Comparison of ENCODE assay signal across 21 cellular contexts in the genomic region with DNA sequence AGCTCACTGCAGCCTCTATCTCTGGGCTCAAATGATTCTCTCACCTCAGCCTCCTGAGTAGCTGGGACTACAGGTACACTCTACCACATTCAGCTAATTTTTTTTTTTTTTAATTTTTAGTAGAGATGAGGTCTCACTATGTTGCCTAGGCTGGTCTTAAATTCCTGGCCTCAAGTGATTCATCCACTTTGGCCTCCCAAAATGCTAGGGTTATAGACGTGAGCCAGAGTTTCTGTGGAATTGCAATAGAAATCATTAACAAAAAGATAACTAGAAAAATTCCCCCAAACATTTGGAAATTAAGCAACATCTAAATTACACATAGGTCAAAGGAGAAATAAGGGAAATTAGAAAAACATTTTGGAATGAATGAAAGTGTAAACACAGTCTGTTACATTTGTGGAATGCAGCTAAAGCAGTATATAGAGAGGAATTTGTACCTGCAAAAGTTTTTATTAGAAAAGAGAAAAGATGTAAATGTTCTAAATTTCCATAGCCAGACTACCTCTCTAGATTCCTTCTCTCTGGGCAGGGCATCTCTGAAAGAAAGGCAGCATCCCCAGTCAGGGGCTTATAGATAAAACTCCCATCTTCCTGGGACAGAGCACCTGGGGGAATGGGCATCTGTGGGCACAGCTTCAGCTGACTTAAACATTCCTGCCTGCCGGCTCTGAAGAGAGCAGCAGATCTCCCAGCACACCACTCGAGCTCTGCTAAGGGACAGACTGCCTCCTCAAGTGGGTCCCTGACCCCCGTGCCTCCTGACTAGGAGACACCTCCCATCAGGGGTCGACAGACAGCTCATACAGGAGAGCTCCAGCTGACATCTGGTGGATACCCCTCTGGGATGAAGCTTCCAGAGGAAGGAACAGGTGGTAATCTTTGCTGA. TPM values are rescaled to one million over a fixed set of nuclear protein-coding genes. Genes with fewer than 3 reads are reported as not detected.
A peak's percentile ranks its signal among the peaks of the same experiment; 100 is the strongest.
DNase-seq lines count a peak whose midpoint lies in the region; ATAC-seq and TF ChIP-seq lines count a peak whose summit lies in the region.
"Had no signal": no experiment of that assay in that cellular context is flagged by ENCODE, and none has a peak within 500 bp of the region (broad histone marks: within the 10 kb centered on the region; RNA-seq: fewer than 3 reads in every experiment).

No MANE protein-coding gene starts in this region.

- H3K9me3 Mint-ChIP-seq in H9 = peaks cover 26 to 27% of the 10 kb centered on the region in 2 experiments
- peaks cover 40% of the 10 kb centered on the region for H3K9me3 Mint-ChIP-seq in activated CD4-positive, alpha-beta memory T cell treated with anti-CD3 and anti-CD28 coated beads, Interleukin-2, amount 10 ng/mL, durations not matched to agents 7 days and 5 days

- H3K36me3 Mint-ChIP-seq in H9 (ENCODE audit: insufficient read depth in 1 of 3, low read depth in 3 of 3) = peaks cover 7 to 40% (median 16%) of the 10 kb centered on the region in 3 experiments
- peaks cover 31% of the 10 kb centered on the region for H3K36me3 Mint-ChIP-seq in activated CD4-positive, alpha-beta memory T cell treated with anti-CD3 and anti-CD28 coated beads, Interleukin-2, amount 10 ng/mL, durations not matched to agents 7 days and 5 days (ENCODE audit: low read depth)

- H3K4me2 ChIP-seq in H9 (ENCODE audit: insufficient read depth, insufficient read length, low read length) = no peak overlapping the region
- H3K4me2 ChIP-seq: BLaER1 treated with 17β-estradiol and CSF1 and Interleukin-3, amounts not matched to agents 10 nM and 100 nM; GM23338 had no signal

- CTCF ChIA-PET in activated CD4-positive, alpha-beta memory T cell treated with anti-CD3 and anti-CD28 coated beads, Interleukin-2, amount 10 ng/mL, durations not matched to agents 7 days and 5 days (lab: Charles Lee) = interaction anchor here (0.6 kb wide), 1 partner anchor 1413 kb away, joined by 6 read pairs; no protein-coding TSS in a partner anchor

- H3K79me2 ChIP-seq in H9 (ENCODE audit: insufficient read depth, low read length) = no peaks in the 10 kb centered on the region

- no peak overlapping the region for H2AFZ ChIP-seq in H9 (ENCODE audit: low read length)
- H2AFZ ChIP-seq: GM23338 had no signal

- TF ChIP-seq CTCF in right lobe of liver (IDR thresholded peaks at IDR 0.05) = no peak
- no peak for TF ChIP-seq CTCF in H9 (conservative IDR thresholded peaks at IDR 0.05)
- TF ChIP-seq CTCF in omental fat pad (IDR thresholded peaks at IDR 0.05) = no peak

- POLR2A ChIA-PET in activated CD4-positive, alpha-beta memory T cell treated with anti-CD3 and anti-CD28 coated beads, Interleukin-2, amount 10 ng/mL, durations not matched to agents 7 days and 5 days (lab: Charles Lee) = no interaction called here

- no peak overlapping the region for H3K14ac ChIP-seq in H9 (ENCODE audit: insufficient read depth, low read length)

- no peak overlapping the region for H3T11ph ChIP-seq in H9 (ENCODE audit: low read length)

- H2BK12ac ChIP-seq in H9 (ENCODE audit: insufficient read length, low read depth, low read length) = no peak overlapping the region

- no peak overlapping the region for H3K4me3 Mint-ChIP-seq in H9
- H3K4me3 Mint-ChIP-seq in activated CD4-positive, alpha-beta memory T cell treated with anti-CD3 and anti-CD28 coated beads, Interleukin-2, amount 10 ng/mL, durations not matched to agents 7 days and 5 days = no peak overlapping the region
- H3K4me3 Mint-ChIP-seq: CD14-positive monocyte; CD4-positive, alpha-beta T cell; CD8-positive, alpha-beta memory T cell; GM23338 had no signal

- ATAC-seq in left lobe of liver (peak; percentile 37), right lobe of liver (peak; percentile 24 to 92 (median 55)), omental fat pad (ENCODE audit: low FRiP score) (no peak)
- ATAC-seq: GM23338 had no signal

- H3K23me2 ChIP-seq in H9 (ENCODE audit: insufficient read length, low read depth, low read length, poor library complexity, severe bottlenecking) = no peaks in the 10 kb centered on the region

- no peak overlapping the region for H3K56ac ChIP-seq in H9 (ENCODE audit: insufficient read length, low read depth, low read length)

- no peak overlapping the region for H3K4me3 ChIP-seq in right lobe of liver
- H3K4me3 ChIP-seq: BLaER1 treated with 17β-estradiol and CSF1 and Interleukin-3, amounts not matched to agents 10 nM and 100 nM; GM23338 had no signal

- DNase-seq in NCI-H2171 treated with DMSO at 0.1 percent for 48 hours (lab: John Stamatoyannopoulos, UW) (peak; percentile 11), NCI-H2171 (lab: John Stamatoyannopoulos, UW) (no peak), left lobe of liver (ENCODE audit: low spot score) (no peak), right lobe of liver (no peak), H9 (no peak), kidney glomerular epithelial cell (lab: John Stamatoyannopoulos, UW) (no peak), omental fat pad (ENCODE audit: low spot score) (no peak)
- no peak for DNase-seq in activated CD4-positive, alpha-beta memory T cell treated with anti-CD3 and anti-CD28 coated beads, Interleukin-2, amount 10 ng/mL, durations not matched to agents 7 days and 5 days
- DNase-seq: BE2C; Calu3; CD4-positive, alpha-beta T cell; CD8-positive, alpha-beta memory T cell; COR-L47; DMS53; DMS79 treated with DMSO at 0.1 percent for 48 hours; GF-D8; HCEC 1CT had no signal

- intact Hi-C loops in right lobe of liver (cut with DNase I) = no loop called here

- peaks cover 6% of the 10 kb centered on the region; the same call in 1 of the 2 replicates for H3K27me3 Mint-ChIP-seq in H9 (ENCODE audit: low read depth)
- no peaks in the 10 kb centered on the region for H3K27me3 Mint-ChIP-seq in activated CD4-positive, alpha-beta memory T cell treated with anti-CD3 and anti-CD28 coated beads, Interleukin-2, amount 10 ng/mL, durations not matched to agents 7 days and 5 days
- H3K27me3 Mint-ChIP-seq: CD4-positive, alpha-beta T cell had no signal

- no peak overlapping the region for H2BK20ac ChIP-seq in H9 (ENCODE audit: low read depth, low read length, poor library complexity, severe bottlenecking)

- no peak overlapping the region for H2AK5ac ChIP-seq in H9 (ENCODE audit: insufficient read length, low read length)

- H3K27me3 ChIP-seq in right lobe of liver (no peaks in the 10 kb centered on the region), H9 (ENCODE audit: insufficient read depth, low read length) (no peaks in the 10 kb centered on the region)
- H3K27me3 ChIP-seq: BE2C; BLaER1 treated with 17β-estradiol and CSF1 and Interleukin-3, amounts not matched to agents 10 nM and 100 nM had no signal

- no peaks in the 10 kb centered on the region for H4K20me1 ChIP-seq in H9 (ENCODE audit: control insufficient read depth, insufficient read depth, insufficient read length)

- H3K9ac ChIP-seq in H9 (ENCODE audit: extremely low read depth, insufficient read length, low read length) = no peak overlapping the region
- H3K9ac ChIP-seq: BLaER1 treated with 17β-estradiol and CSF1 and Interleukin-3, amounts not matched to agents 10 nM and 100 nM had no signal

- no peak overlapping the region for H3K18ac ChIP-seq in H9 (ENCODE audit: insufficient read length, low read depth, low read length)

- H2BK15ac ChIP-seq in H9 (ENCODE audit: low read depth, low read length) = no peak overlapping the region

- H3K4me1 ChIP-seq in right lobe of liver (peaks cover 0 to 16% (median 5%) of the 10 kb centered on the region in 4 donors), H9 (ENCODE audit: insufficient read depth, low read length) (peaks cover 2% of the 10 kb centered on the region; the same call in 1 of the 2 replicates)
- H3K4me1 ChIP-seq: BE2C; BLaER1 treated with 17β-estradiol and CSF1 and Interleukin-3, amounts not matched to agents 10 nM and 100 nM had no signal

- H3K27ac ChIP-seq in right lobe of liver (peak overlapping the region in 1 of 3 donors; percentile 30), H9 (ENCODE audit: insufficient read length, low read depth, low read length) (no peak overlapping the region)
- H3K27ac ChIP-seq: 22Rv1; BLaER1 treated with 17β-estradiol and CSF1 and Interleukin-3, amounts not matched to agents 10 nM and 100 nM had no signal

- H4K91ac ChIP-seq in H9 (ENCODE audit: insufficient read length, low read depth, low read length) = no peak overlapping the region

- H2BK120ac ChIP-seq in H9 (ENCODE audit: low read depth, low read length, poor library complexity, severe bottlenecking) = no peak overlapping the region

- no peak overlapping the region for H3K23ac ChIP-seq in H9 (ENCODE audit: insufficient read length, low read depth, low read length)

- H3K79me1 ChIP-seq in H9 (ENCODE audit: insufficient read depth, low read depth, low read length, poor library complexity, severe bottlenecking) = no peaks in the 10 kb centered on the region

- H3K4ac ChIP-seq in H9 (ENCODE audit: low read depth, low read length) = no peak overlapping the region

- TF ChIP-seq POLR2A in right lobe of liver (IDR thresholded peaks at IDR 0.05) = no peak

- no peak overlapping the region for H3K27ac Mint-ChIP-seq in H9
- H3K27ac Mint-ChIP-seq in activated CD4-positive, alpha-beta memory T cell treated with anti-CD3 and anti-CD28 coated beads, Interleukin-2, amount 10 ng/mL, durations not matched to agents 7 days and 5 days = no peak overlapping the region
- H3K27ac Mint-ChIP-seq: CD14-positive monocyte; CD4-positive, alpha-beta T cell; CD8-positive, alpha-beta memory T cell; GM23338 had no signal

- H3K4me1 Mint-ChIP-seq in H9 = peaks cover 0 to 5% of the 10 kb centered on the region in 2 experiments; a peak in 1 of 4 replicates
- peaks cover 3% of the 10 kb centered on the region for H3K4me1 Mint-ChIP-seq in activated CD4-positive, alpha-beta memory T cell treated with anti-CD3 and anti-CD28 coated beads, Interleukin-2, amount 10 ng/mL, durations not matched to agents 7 days and 5 days
- H3K4me1 Mint-ChIP-seq: CD14-positive monocyte, GM23338 had no signal

- H2BK5ac ChIP-seq in H9 (ENCODE audit: insufficient read length, low read length) = no peak overlapping the region

- 79% methylated on average over 3 of the region's 5 CpGs for WGBS in right lobe of liver (ENCODE audit: insufficient coverage, low coverage, low lambda C conversion rate, missing lambda C conversion rate)
- no CpG with 5 or more reads among the region's 5 CpGs for WGBS in H9 (ENCODE audit: extremely low coverage, insufficient read length, low lambda C conversion rate)

- no peaks in the 10 kb centered on the region for H3K9me3 ChIP-seq in right lobe of liver
- H3K9me3 ChIP-seq in H9 (ENCODE audit: control insufficient read depth, low read depth, low read length) = no peaks in the 10 kb centered on the region
- H3K9me3 ChIP-seq: BE2C had no signal

- H4K5ac ChIP-seq in H9 (ENCODE audit: insufficient read length, low read depth, low read length) = no peak overlapping the region

- no peaks in the 10 kb centered on the region for H3K36me3 ChIP-seq in right lobe of liver
- H3K36me3 ChIP-seq: BE2C had no signal

- no peak overlapping the region for H4K8ac ChIP-seq in H9 (replicated peaks; ENCODE audit: insufficient read length, low read depth, low read length)

RNA-seq across cellular contexts. Expression of gene ATRN, which starts 51.3 kb away (rescaled TPM):
- total RNA-seq in left lobe of liver = 45.9 TPM
- 10 to 100 TPM; 46.9 to 82.1 (median 59.1) TPM for total RNA-seq in right lobe of liver
- 22.4 and 23.1 TPM in 2 replicates for total RNA-seq in H9 (2021)
- total RNA-seq in activated CD4-positive, alpha-beta memory T cell treated with anti-CD3 and anti-CD28 coated beads, Interleukin-2, amount 10 ng/mL, durations not matched to agents 7 days and 5 days = 1 to 10 TPM; 7.8 to 8.1 TPM
- 10 to 100 TPM; 20.2 to 32.9 (median 26.3) TPM for total RNA-seq in omental fat pad
